14 cellular contexts compared by ENCODE assay signal in genomic region chr11:69867076-69868002, GRCh38. TPM values are rescaled to one million over a fixed set of nuclear protein-coding genes. Genes with fewer than 3 reads are reported as not detected.
DNase-seq lines count a peak whose midpoint lies in the region; ATAC-seq and TF ChIP-seq lines count a peak whose summit lies in the region.
"Had no signal": no experiment of that assay in that cellular context is flagged by ENCODE, and none has a peak within 500 bp of the region (broad histone marks: within the 10 kb centered on the region; RNA-seq: fewer than 3 reads in every experiment).

No MANE protein-coding gene starts in this region.

- in situ Hi-C loops in SK-MEL-5 (cut with HindIII; ENCODE audit: low pct_unique_long_range_greater_than_20kb, low sequenced_read_pairs): no loop called here

- H3K27ac Mint-ChIP-seq in type B pancreatic cell: no peak overlapping the region
- H3K27ac Mint-ChIP-seq: activated naive CD4-positive, alpha-beta T cell treated with anti-CD3 and anti-CD28 coated beads, Interleukin-2, amount 10 ng/mL, durations not matched to agents 7 days and 5 days had no signal

- H3K4me3 ChIP-seq in left ventricle myocardium inferior (no peak overlapping the region), kidney epithelial cell (ENCODE audit: low read depth, low read length) (no peak overlapping the region), aorta (ENCODE audit: low read length in 2 of 2) (no peak overlapping the region)
- H3K4me3 ChIP-seq: tibial artery had no signal

- H3K4me1 ChIP-seq in left ventricle myocardium inferior (no peaks in the 10 kb centered on the region), aorta (ENCODE audit: control insufficient read depth in 1 of 2, insufficient read depth in 2 of 2, low read length in 2 of 2) (no peaks in the 10 kb centered on the region)
- H3K4me1 ChIP-seq: tibial artery had no signal

- peak; percentile 44 for DNase-seq in cardiac septum (ENCODE audit: low spot score)
- no peak for DNase-seq in left ventricle myocardium inferior
- DNase-seq in SK-MEL-5 (ENCODE audit: low read depth, low spot score): peak; percentile 59
- DNase-seq in kidney epithelial cell (ENCODE audit: low read depth): peak; percentile 18
- DNase-seq in aorta: peak in 1 of 2 donors; percentile 7
- DNase-seq in type B pancreatic cell (ENCODE audit: extremely low spot score, unreplicated experiment): no peak
- DNase-seq in stimulated activated CD4-positive, alpha-beta T cell treated with anti-CD3 and anti-CD28 coated beads, Interleukin-4, amount 100 ng/mL, for 1 hour: no peak
- DNase-seq in inferior parietal cortex (ENCODE audit: extremely low spot score): no peak
- DNase-seq: activated CD4-positive, alpha-beta T cell treated with anti-CD3 and anti-CD28 coated beads, Interleukin-2, amount 50 U/mL, for 4 hours; activated naive CD4-positive, alpha-beta T cell treated with anti-CD3 and anti-CD28 coated beads, Interleukin-2, amount 10 ng/mL, durations not matched to agents 7 days and 5 days; dermis blood vessel endothelial cell; NCI-H1930 had no signal

- TF ChIP-seq CTCF in left ventricle myocardium inferior (IDR thresholded peaks at IDR 0.05; ENCODE audit: borderline replicate concordance) (no peak), kidney epithelial cell (IDR thresholded peaks at IDR 0.05; ENCODE audit: insufficient read depth, low read length, poor library complexity, severe bottlenecking) (no peak), type B pancreatic cell (conservative IDR thresholded peaks at IDR 0.05) (no peak)

- WGBS in aorta, 2 donors: 77 to 79% methylated on average over 30 of the region's 30 CpGs

- H3K36me3 ChIP-seq in left ventricle myocardium inferior (no peaks in the 10 kb centered on the region), kidney epithelial cell (ENCODE audit: control insufficient read depth, insufficient read depth, low read length) (no peaks in the 10 kb centered on the region), aorta (ENCODE audit: control insufficient read depth in 1 of 2, insufficient read depth in 2 of 2, low read length in 1 of 2) (no peaks in the 10 kb centered on the region)
- H3K36me3 ChIP-seq: tibial artery had no signal

- H3K9me3 ChIP-seq in left ventricle myocardium inferior (replicated peaks): no peaks in the 10 kb centered on the region
- no peaks in the 10 kb centered on the region for H3K9me3 ChIP-seq in aorta (ENCODE audit: control insufficient read depth, low read length)
- H3K9me3 ChIP-seq: tibial artery had no signal

- peaks cover 22% of the 10 kb centered on the region for H3K27me3 Mint-ChIP-seq in type B pancreatic cell

- ATAC-seq in aorta (ENCODE audit: low FRiP score): peak; percentile 23

- no peaks in the 10 kb centered on the region for H3K9me3 Mint-ChIP-seq in type B pancreatic cell
- H3K9me3 Mint-ChIP-seq: activated naive CD4-positive, alpha-beta T cell treated with anti-CD3 and anti-CD28 coated beads, Interleukin-2, amount 10 ng/mL, durations not matched to agents 7 days and 5 days had no signal

- H3K4me3 Mint-ChIP-seq in type B pancreatic cell: no peak overlapping the region
- H3K4me3 Mint-ChIP-seq: activated naive CD4-positive, alpha-beta T cell treated with anti-CD3 and anti-CD28 coated beads, Interleukin-2, amount 10 ng/mL, durations not matched to agents 7 days and 5 days had no signal

- peaks cover 12% of the 10 kb centered on the region for H3K4me1 Mint-ChIP-seq in type B pancreatic cell (ENCODE audit: unreplicated experiment)
- H3K4me1 Mint-ChIP-seq: activated naive CD4-positive, alpha-beta T cell treated with anti-CD3 and anti-CD28 coated beads, Interleukin-2, amount 10 ng/mL, durations not matched to agents 7 days and 5 days had no signal

- H3K36me3 Mint-ChIP-seq in type B pancreatic cell: no peaks in the 10 kb centered on the region
- H3K36me3 Mint-ChIP-seq: activated naive CD4-positive, alpha-beta T cell treated with anti-CD3 and anti-CD28 coated beads, Interleukin-2, amount 10 ng/mL, durations not matched to agents 7 days and 5 days had no signal

- intact Hi-C loops in cardiac septum (cut with DNase I): no loop called here
- intact Hi-C loops in left ventricle myocardium inferior (cut with micrococcal nuclease): no loop called here
- intact Hi-C loops in aorta (cut with DNase I): no loop called here

- H3K27ac ChIP-seq in left ventricle myocardium inferior (replicated peaks) (no peak overlapping the region), aorta (ENCODE audit: low read depth in 1 of 2, low read length in 2 of 2) (no peak overlapping the region)
- H3K27ac ChIP-seq: tibial artery had no signal

- H3K27me3 ChIP-seq in left ventricle myocardium inferior (ENCODE audit: low read depth): peaks cover 73% of the 10 kb centered on the region
- peaks cover 6% of the 10 kb centered on the region for H3K27me3 ChIP-seq in kidney epithelial cell (ENCODE audit: control insufficient read depth, insufficient read depth, low read length)
- no peaks in the 10 kb centered on the region for H3K27me3 ChIP-seq in aorta (ENCODE audit: control insufficient read depth in 1 of 2, insufficient read depth in 2 of 2, low read length in 1 of 2)

RNA-seq across cellular contexts. Expression of gene FGF3, which starts 48.1 kb away (rescaled TPM):
- total RNA-seq in cardiac septum (not detected), left ventricle myocardium inferior (not detected), kidney epithelial cell (not detected in 2 replicates), aorta (not detected), type B pancreatic cell (ENCODE audit: low replicate concordance) (not detected in 2 replicates)
- not detected in 2 replicates for total RNA-seq in SK-MEL-5 (2014; rRNA removed; shearing (Covaris generic))
- polyA plus RNA-seq in SK-MEL-5 (2015; cell fraction: cytosol; rRNA removed): not detected in 2 replicates
- not detected in 2 replicates for polyA plus RNA-seq in SK-MEL-5 (2015; cell fraction: nucleus; rRNA removed)
- polyA plus RNA-seq in aorta: not detected
- total RNA-seq: dermis blood vessel endothelial cell, glomerular endothelial cell had no signal

Comparison
In these comparisons a context has a peak if more than half of its experiments do, and no peak if none do; other contexts are left out.
1. DNase-seq: peak in cardiac septum (single experiment), SK-MEL-5 (single experiment) and kidney epithelial cell (single experiment); none in left ventricle myocardium inferior (single experiment), type B pancreatic cell (single experiment), stimulated activated CD4-positive, alpha-beta T cell treated with anti-CD3 and anti-CD28 coated beads, Interleukin-4, amount 100 ng/mL, for 1 hour (single experiment) and inferior parietal cortex (single experiment).